19 cellular contexts compared by ENCODE assay signal in genomic region chr2:19364014-19364413, GRCh38. TPM values are rescaled to one million over a fixed set of nuclear protein-coding genes. Genes with fewer than 3 reads are reported as not detected.
DNase-seq lines count a peak whose midpoint lies in the region; ATAC-seq and TF ChIP-seq lines count a peak whose summit lies in the region.
"Had no signal": no experiment of that assay in that cellular context is flagged by ENCODE, and none has a peak within 500 bp of the region (broad histone marks: within the 10 kb centered on the region; RNA-seq: fewer than 3 reads in every experiment).

No MANE protein-coding gene starts in this region.

- peaks cover 43% of the 10 kb centered on the region for H3K27me3 Mint-ChIP-seq in activated T-cell treated with anti-CD3 and anti-CD28 coated beads, Interleukin-2, amount 50 U/mL, for 4 hours (ENCODE audit: low read depth)
- H3K27me3 Mint-ChIP-seq in activated T-cell treated with anti-CD3 and anti-CD28 coated beads, Interleukin-2, amount 50 U/mL, for 24 hours = peaks cover 61% of the 10 kb centered on the region
- peaks cover 88% of the 10 kb centered on the region for H3K27me3 Mint-ChIP-seq in WTC11 (ENCODE audit: low read depth)
- peaks cover 99% of the 10 kb centered on the region for H3K27me3 Mint-ChIP-seq in mesothelial cell of epicardium (ENCODE audit: low read depth)

- CTCF ChIA-PET in WTC11 (lab: Charles Lee) = interaction anchor here (0.7 to 1.1 kb wide), 4 partner anchors 12 to 319 kb away, joined by 3 to 7 read pairs (median 5); no protein-coding TSS in a partner anchor

- 33 to 41% methylated on average over 3 of the region's 3 CpGs for WGBS in body of pancreas, 2 donors

- H3K4me3 ChIP-seq in thoracic aorta (peak overlapping the region; percentile 86), body of pancreas (no peak overlapping the region)

- H3K27ac ChIP-seq in thoracic aorta (peak overlapping the region; percentile 88 to 89), body of pancreas (no peak overlapping the region)

- H3K9me3 ChIP-seq in thoracic aorta (no peaks in the 10 kb centered on the region), body of pancreas (no peaks in the 10 kb centered on the region)
- H3K9me3 ChIP-seq: esophagus squamous epithelium, tibial artery had no signal

- POLR2A ChIA-PET in WTC11 (lab: Charles Lee) = interaction anchor here (0.6 kb wide), 1 partner anchor 26 kb away, joined by 4 read pairs; no protein-coding TSS in a partner anchor

- peaks cover 32% of the 10 kb centered on the region for H3K4me1 Mint-ChIP-seq in activated T-cell treated with anti-CD3 and anti-CD28 coated beads, Interleukin-2, amount 50 U/mL, for 4 hours (ENCODE audit: low read depth)
- peaks cover 31% of the 10 kb centered on the region for H3K4me1 Mint-ChIP-seq in activated T-cell treated with anti-CD3 and anti-CD28 coated beads, Interleukin-2, amount 50 U/mL, for 24 hours (ENCODE audit: low read depth)
- H3K4me1 Mint-ChIP-seq in WTC11 = peaks cover 31% of the 10 kb centered on the region
- peaks cover 30% of the 10 kb centered on the region for H3K4me1 Mint-ChIP-seq in mesothelial cell of epicardium

- no peak for ATAC-seq in activated T-cell treated with anti-CD3 and anti-CD28 coated beads, Interleukin-2, amount 50 U/mL, for 4 hours
- ATAC-seq in WTC11 = no peak
- no peak for ATAC-seq in thoracic aorta (ENCODE audit: insufficient number of reproducible peaks, low FRiP score, low read depth)
- ATAC-seq in HG02938 (IDR thresholded peaks at IDR 0.05; ENCODE audit: unreplicated experiment) = no peak
- no peak for ATAC-seq in body of pancreas
- ATAC-seq: HepG2, Panc1 had no signal

- H3K4me1 ChIP-seq in thoracic aorta (ENCODE audit: control insufficient read depth in 1 of 2, low read depth in 2 of 2) (peaks cover 6 to 36% of the 10 kb centered on the region in 2 donors), body of pancreas (peaks cover 15% of the 10 kb centered on the region)

- no peaks in the 10 kb centered on the region for H3K9me3 Mint-ChIP-seq in activated T-cell treated with anti-CD3 and anti-CD28 coated beads, Interleukin-2, amount 50 U/mL, for 4 hours
- no peaks in the 10 kb centered on the region for H3K9me3 Mint-ChIP-seq in activated T-cell treated with anti-CD3 and anti-CD28 coated beads, Interleukin-2, amount 50 U/mL, for 24 hours
- no peaks in the 10 kb centered on the region for H3K9me3 Mint-ChIP-seq in WTC11
- H3K9me3 Mint-ChIP-seq in mesothelial cell of epicardium = no peaks in the 10 kb centered on the region
- H3K9me3 Mint-ChIP-seq: activated CD4-positive, alpha-beta T cell treated with anti-CD3 and anti-CD28 coated beads, Interleukin-2, amount 10 ng/mL, durations not matched to agents 7 days and 5 days; activated naive CD8-positive, alpha-beta T cell treated with anti-CD3 and anti-CD28 coated beads for 36 hours had no signal

- H3K36me3 Mint-ChIP-seq in activated T-cell treated with anti-CD3 and anti-CD28 coated beads, Interleukin-2, amount 50 U/mL, for 4 hours (ENCODE audit: insufficient read depth) = no peaks in the 10 kb centered on the region
- peaks cover 2% of the 10 kb centered on the region for H3K36me3 Mint-ChIP-seq in activated T-cell treated with anti-CD3 and anti-CD28 coated beads, Interleukin-2, amount 50 U/mL, for 24 hours (ENCODE audit: low read depth)
- H3K36me3 Mint-ChIP-seq in WTC11 (no peaks in the 10 kb centered on the region), mesothelial cell of epicardium (no peaks in the 10 kb centered on the region)
- H3K36me3 Mint-ChIP-seq: activated naive CD8-positive, alpha-beta T cell treated with anti-CD3 and anti-CD28 coated beads for 36 hours had no signal

- H3K4me3 Mint-ChIP-seq in activated T-cell treated with anti-CD3 and anti-CD28 coated beads, Interleukin-2, amount 50 U/mL, for 4 hours = peak overlapping the region; percentile 92
- no peak overlapping the region for H3K4me3 Mint-ChIP-seq in activated T-cell treated with anti-CD3 and anti-CD28 coated beads, Interleukin-2, amount 50 U/mL, for 24 hours
- H3K4me3 Mint-ChIP-seq in WTC11 (peak overlapping the region; percentile 70), mesothelial cell of epicardium (peak overlapping the region; percentile 70)

- H3K36me3 ChIP-seq in thoracic aorta (no peaks in the 10 kb centered on the region), body of pancreas (replicated peaks in 1 of 2; ENCODE audit: insufficient read depth in 1 of 2, low read depth in 2 of 2) (no peaks in the 10 kb centered on the region)
- H3K36me3 ChIP-seq: esophagus squamous epithelium, tibial artery had no signal

- no peak for TF ChIP-seq CTCF in WTC11 (IDR thresholded peaks at IDR 0.05)
- TF ChIP-seq CTCF in mesothelial cell of epicardium (IDR thresholded peaks at IDR 0.05; ENCODE audit: unreplicated experiment) = no peak
- no peak for TF ChIP-seq CTCF in thoracic aorta (IDR thresholded peaks at IDR 0.05)
- no peak for TF ChIP-seq CTCF in body of pancreas (IDR thresholded peaks at IDR 0.05)

- intact Hi-C loops in body of pancreas (cut with DNase I) = loop anchor here (5.0 kb wide), 1 partner anchor 612 kb away; no protein-coding TSS in a partner anchor

- no peak for TF ChIP-seq POLR2A in body of pancreas (IDR thresholded peaks at IDR 0.05)

- no peak overlapping the region for H3K27ac Mint-ChIP-seq in activated T-cell treated with anti-CD3 and anti-CD28 coated beads, Interleukin-2, amount 50 U/mL, for 24 hours
- H3K27ac Mint-ChIP-seq in WTC11 = no peak overlapping the region
- no peak overlapping the region for H3K27ac Mint-ChIP-seq in mesothelial cell of epicardium
- H3K27ac Mint-ChIP-seq: activated naive CD8-positive, alpha-beta T cell treated with anti-CD3 and anti-CD28 coated beads for 36 hours had no signal

- DNase-seq in activated T-cell treated with anti-CD3 and anti-CD28 coated beads, Interleukin-2, amount 50 U/mL, for 4 hours = no peak
- DNase-seq in activated T-cell treated with anti-CD3 and anti-CD28 coated beads, Interleukin-2, amount 50 U/mL, for 24 hours = no peak
- no peak for DNase-seq in WTC11 (ENCODE audit: low spot score)
- no peak for DNase-seq in mesothelial cell of epicardium (ENCODE audit: low spot score in 2 of 2, unreplicated experiment in 2 of 2)
- DNase-seq in thoracic aorta (ENCODE audit: low spot score) = no peak
- DNase-seq in GDM1 (lab: John Stamatoyannopoulos, UW) = no peak
- no peak for DNase-seq in body of pancreas
- DNase-seq: activated CD4-positive, alpha-beta T cell treated with anti-CD3 and anti-CD28 coated beads, Interleukin-2, amount 10 ng/mL, durations not matched to agents 7 days and 5 days; activated naive CD8-positive, alpha-beta T cell treated with anti-CD3 and anti-CD28 coated beads for 36 hours; activated T-cell treated with anti-CD3 and anti-CD28 coated beads for 4 hours; COR-L47; dorsolateral prefrontal cortex; esophagus squamous epithelium; GOT3; NCI-H146; tibial artery had no signal

- H3K27me3 ChIP-seq in thoracic aorta (replicated peaks; ENCODE audit: insufficient read depth) = no peaks in the 10 kb centered on the region
- peaks cover 0 to 4% of the 10 kb centered on the region in 2 donors for H3K27me3 ChIP-seq in body of pancreas
- H3K27me3 ChIP-seq: tibial artery had no signal

TF ChIP-seq in WTC11, 78 proteins besides CTCF, POLR2A, EP300 and RAD21 (continues in another document):
- TF ChIP-seq, protein P1, sequence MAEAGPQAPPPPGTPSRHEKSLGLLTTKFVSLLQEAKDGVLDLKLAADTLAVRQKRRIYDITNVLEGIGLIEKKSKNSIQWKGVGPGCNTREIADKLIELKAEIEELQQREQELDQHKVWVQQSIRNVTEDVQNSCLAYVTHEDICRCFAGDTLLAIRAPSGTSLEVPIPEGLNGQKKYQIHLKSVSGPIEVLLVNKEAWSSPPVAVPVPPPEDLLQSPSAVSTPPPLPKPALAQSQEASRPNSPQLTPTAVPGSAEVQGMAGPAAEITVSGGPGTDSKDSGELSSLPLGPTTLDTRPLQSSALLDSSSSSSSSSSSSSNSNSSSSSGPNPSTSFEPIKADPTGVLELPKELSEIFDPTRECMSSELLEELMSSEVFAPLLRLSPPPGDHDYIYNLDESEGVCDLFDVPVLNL (CRISPR knock-in tag; IDR thresholded peaks at IDR 0.05; ENCODE audit: borderline replicate concordance, low read depth) = no peak
- TF ChIP-seq ZNF671 (CRISPR knock-in tag; IDR thresholded peaks at IDR 0.05) (no peak), RORB (CRISPR knock-in tag; IDR thresholded peaks at IDR 0.05) (no peak), NR3C1 (CRISPR knock-in tag; conservative IDR thresholded peaks at IDR 0.05; ENCODE audit: low read depth) (no peak), SOX15 (CRISPR knock-in tag; IDR thresholded peaks at IDR 0.05) (no peak)
- TF ChIP-seq, protein P2, sequence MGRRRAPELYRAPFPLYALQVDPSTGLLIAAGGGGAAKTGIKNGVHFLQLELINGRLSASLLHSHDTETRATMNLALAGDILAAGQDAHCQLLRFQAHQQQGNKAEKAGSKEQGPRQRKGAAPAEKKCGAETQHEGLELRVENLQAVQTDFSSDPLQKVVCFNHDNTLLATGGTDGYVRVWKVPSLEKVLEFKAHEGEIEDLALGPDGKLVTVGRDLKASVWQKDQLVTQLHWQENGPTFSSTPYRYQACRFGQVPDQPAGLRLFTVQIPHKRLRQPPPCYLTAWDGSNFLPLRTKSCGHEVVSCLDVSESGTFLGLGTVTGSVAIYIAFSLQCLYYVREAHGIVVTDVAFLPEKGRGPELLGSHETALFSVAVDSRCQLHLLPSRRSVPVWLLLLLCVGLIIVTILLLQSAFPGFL (CRISPR knock-in tag; IDR thresholded peaks at IDR 0.05; ENCODE audit: borderline replicate concordance) = no peak
- TF ChIP-seq, protein P3, sequence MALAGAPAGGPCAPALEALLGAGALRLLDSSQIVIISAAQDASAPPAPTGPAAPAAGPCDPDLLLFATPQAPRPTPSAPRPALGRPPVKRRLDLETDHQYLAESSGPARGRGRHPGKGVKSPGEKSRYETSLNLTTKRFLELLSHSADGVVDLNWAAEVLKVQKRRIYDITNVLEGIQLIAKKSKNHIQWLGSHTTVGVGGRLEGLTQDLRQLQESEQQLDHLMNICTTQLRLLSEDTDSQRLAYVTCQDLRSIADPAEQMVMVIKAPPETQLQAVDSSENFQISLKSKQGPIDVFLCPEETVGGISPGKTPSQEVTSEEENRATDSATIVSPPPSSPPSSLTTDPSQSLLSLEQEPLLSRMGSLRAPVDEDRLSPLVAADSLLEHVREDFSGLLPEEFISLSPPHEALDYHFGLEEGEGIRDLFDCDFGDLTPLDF (CRISPR knock-in tag; IDR thresholded peaks at IDR 0.05) = no peak

RNA-seq across cellular contexts. Expression of gene OSR1, which starts 5.6 kb away (rescaled TPM):
- total RNA-seq in activated T-cell treated with anti-CD3 and anti-CD28 coated beads, Interleukin-2, amount 50 U/mL, for 4 hours = not detected
- 0.22 to 0.55 TPM (median 0.27 TPM) in 3 replicates for total RNA-seq in WTC11 (2021)
- total RNA-seq in mesothelial cell of epicardium = 23.4 to 27.8 TPM (median 26.0 TPM) in 3 replicates
- total RNA-seq in thoracic aorta = 100 to 1,000 TPM in 1 of 2 donors, 10 to 100 TPM in 1; 90.7 to 180 TPM
- total RNA-seq in body of pancreas = 1 to 10 TPM; 2.1 to 5.3 TPM
- total RNA-seq: activated CD4-positive, alpha-beta T cell treated with anti-CD3 and anti-CD28 coated beads, Interleukin-2, amount 10 ng/mL, durations not matched to agents 7 days and 5 days; activated naive CD8-positive, alpha-beta T cell treated with anti-CD3 and anti-CD28 coated beads for 36 hours had no signal

Comparison
In these comparisons a context has a peak if more than half of its experiments do, and no peak if none do; other contexts are left out.
1. H3K27ac ChIP-seq: peak in thoracic aorta (2 of 2); none in body of pancreas (0 of 4).